Comparison of ENCODE assay signal across 18 cellular contexts in the genomic region with DNA sequence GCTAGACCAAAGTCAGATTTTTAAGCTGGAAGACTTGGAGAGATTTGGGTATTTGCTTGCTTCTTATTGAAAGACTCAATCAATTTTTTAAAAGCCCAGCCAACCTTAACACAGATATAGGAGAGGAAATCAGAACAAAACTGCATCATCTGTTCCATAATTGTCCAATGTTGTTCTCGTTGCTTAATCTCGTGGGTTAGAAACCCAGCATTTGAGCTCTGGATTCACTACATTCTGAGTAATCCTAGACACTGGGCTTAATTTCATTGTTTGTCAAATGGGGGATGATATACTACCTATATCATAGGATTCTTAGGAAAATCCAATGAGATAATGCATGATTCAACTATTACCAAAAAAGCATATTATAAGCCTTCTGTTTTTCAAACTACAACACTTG. TPM values are rescaled to one million over a fixed set of nuclear protein-coding genes. Genes with fewer than 3 reads are reported as not detected.
DNase-seq lines count a peak whose midpoint lies in the region; ATAC-seq and TF ChIP-seq lines count a peak whose summit lies in the region.
"Had no signal": no experiment of that assay in that cellular context is flagged by ENCODE, and none has a peak within 500 bp of the region (broad histone marks: within the 10 kb centered on the region; RNA-seq: fewer than 3 reads in every experiment).

No MANE protein-coding gene starts in this region.

- TF ChIP-seq CTCF in left ventricle myocardium inferior (IDR thresholded peaks at IDR 0.05; ENCODE audit: borderline replicate concordance): no peak
- no peak for TF ChIP-seq CTCF in hepatocyte (IDR thresholded peaks at IDR 0.05; ENCODE audit: poor library complexity)
- no peak for TF ChIP-seq CTCF in gastrocnemius medialis (IDR thresholded peaks at IDR 0.05 in 4 of 5, conservative IDR thresholded peaks at IDR 0.05 in 1 of 5)

- H3K79me2 ChIP-seq in hepatocyte: peaks cover 76% of the 10 kb centered on the region

- TF ChIP-seq POLR2A in gastrocnemius medialis (IDR thresholded peaks at IDR 0.05): no peak

- H3K36me3 ChIP-seq in left ventricle myocardium inferior (no peaks in the 10 kb centered on the region), hepatocyte (replicated peaks; ENCODE audit: insufficient read depth, low read depth) (no peaks in the 10 kb centered on the region), gastrocnemius medialis (no peaks in the 10 kb centered on the region)
- H3K36me3 ChIP-seq: adrenal gland, lower lobe of right lung had no signal

- H3K27ac ChIP-seq in left ventricle myocardium inferior (replicated peaks) (peak overlapping the region; percentile 78), hepatocyte (peak overlapping the region; percentile 19), gastrocnemius medialis (peak overlapping the region; percentile 31 to 66 (median 54))
- H3K27ac ChIP-seq: A549, lower lobe of right lung had no signal

- H3K4me3 ChIP-seq in left ventricle myocardium inferior: peak overlapping the region; percentile 33
- H3K4me3 ChIP-seq in hepatocyte: no peak overlapping the region
- H3K4me3 ChIP-seq in gastrocnemius medialis: no peak overlapping the region
- H3K4me3 ChIP-seq: A549, adrenal gland, K562, lower lobe of right lung had no signal

- ATAC-seq in left cardiac atrium (no peak), gastrocnemius medialis (peak in 1 of 2 donors; percentile 41), GM18861 (IDR thresholded peaks at IDR 0.05; ENCODE audit: unreplicated experiment) (no peak), GM18498 (IDR thresholded peaks at IDR 0.05; ENCODE audit: unreplicated experiment) (no peak)
- ATAC-seq: A549; activated CD8-positive, alpha-beta memory T cell treated with anti-CD3 and anti-CD28 coated beads, Interleukin-2, amount 10 ng/mL, durations not matched to agents 7 days and 5 days; K562; natural killer cell treated with Interleukin-12 subunit alpha and Interleukin-12 subunit beta and Interleukin-15 and Interleukin-18, amount 100 ng/mL, for 72 hours had no signal

- peaks cover 6% of the 10 kb centered on the region for H4K20me1 ChIP-seq in hepatocyte (ENCODE audit: insufficient read depth, poor library complexity, severe bottlenecking)

- intact Hi-C loops in left ventricle myocardium inferior (cut with micrococcal nuclease) (no loop called here), left cardiac atrium (cut with DNase I) (no loop called here), gastrocnemius medialis (cut with DNase I; ENCODE audit: low total_unique reads) (no loop called here)

- H3K27me3 ChIP-seq in left ventricle myocardium inferior (ENCODE audit: low read depth): no peaks in the 10 kb centered on the region
- no peaks in the 10 kb centered on the region for H3K27me3 ChIP-seq in hepatocyte
- H3K27me3 ChIP-seq in gastrocnemius medialis: no peaks in the 10 kb centered on the region
- H3K27me3 ChIP-seq: adrenal gland had no signal

- H3K9me3 ChIP-seq in left ventricle myocardium inferior (replicated peaks) (no peaks in the 10 kb centered on the region), hepatocyte (ENCODE audit: low read depth) (no peaks in the 10 kb centered on the region), gastrocnemius medialis (no peaks in the 10 kb centered on the region)
- H3K9me3 ChIP-seq: A549, adrenal gland, lower lobe of right lung had no signal

- in situ Hi-C loops in gastrocnemius medialis (cut with MboI; ENCODE audit: low sequenced_read_pairs in 4 of 4): no loop called here

- H3K9me2 ChIP-seq in hepatocyte (replicated peaks; ENCODE audit: insufficient read depth): no peaks in the 10 kb centered on the region

- DNase-seq in left ventricle myocardium inferior (no peak), left cardiac atrium (no peak), hepatocyte (ENCODE audit: low spot score) (no peak), gastrocnemius medialis (no peak), amniotic stem cell (lab: John Stamatoyannopoulos, UW) (no peak), AML-193 (lab: John Stamatoyannopoulos, UW) (no peak)
- DNase-seq: activated CD8-positive, alpha-beta memory T cell treated with anti-CD3 and anti-CD28 coated beads, Interleukin-2, amount 10 ng/mL, durations not matched to agents 7 days and 5 days; activated effector memory CD4-positive, alpha-beta T cell treated with Interleukin-2 at 50 U/mL for 16 hours; adrenal gland; cerebellar nuclear complex; lower lobe of right lung; NCI-H524 treated with DMSO at 0.1 percent for 48 hours; OCI-M1 had no signal

- 82% methylated on average over 2 of the region's 2 CpGs for whole genome bisulfite sequencing in hepatocyte (ENCODE audit: low lambda C conversion rate, missing lambda C conversion rate)

- H3K4me2 ChIP-seq in hepatocyte: no peak overlapping the region
- H3K4me2 ChIP-seq: A549 had no signal

- peaks cover 98% of the 10 kb centered on the region for H3K4me1 ChIP-seq in left ventricle myocardium inferior
- no peaks in the 10 kb centered on the region for H3K4me1 ChIP-seq in hepatocyte (ENCODE audit: insufficient read depth)
- no peaks in the 10 kb centered on the region for H3K4me1 ChIP-seq in gastrocnemius medialis
- H3K4me1 ChIP-seq: A549, adrenal gland had no signal

- no peak overlapping the region for H2AFZ ChIP-seq in hepatocyte

RNA-seq across cellular contexts. Expression of a gene that starts 48.9 kb away (rescaled TPM):
- 122 TPM for total RNA-seq in left ventricle myocardium inferior
- 100 to 1,000 TPM; 181 to 194 TPM for total RNA-seq in left cardiac atrium
- 207 and 219 TPM in 2 replicates for total RNA-seq in hepatocyte
- polyA plus RNA-seq in hepatocyte: 333 and 406 TPM in 2 replicates
- 10 to 100 TPM; 25.9 to 43.2 (median 32.3) TPM for total RNA-seq in gastrocnemius medialis
- polyA plus RNA-seq: K562 had no signal

Comparison
In these comparisons a context has a peak if more than half of its experiments do, and no peak if none do; other contexts are left out.
1. H3K27ac ChIP-seq: peak in every context shown above with its lines; median percentile 78 in left ventricle myocardium inferior; 54 in gastrocnemius medialis; 19 in hepatocyte.